ENCODE assay signal across 1 cellular context in the genomic region with DNA sequence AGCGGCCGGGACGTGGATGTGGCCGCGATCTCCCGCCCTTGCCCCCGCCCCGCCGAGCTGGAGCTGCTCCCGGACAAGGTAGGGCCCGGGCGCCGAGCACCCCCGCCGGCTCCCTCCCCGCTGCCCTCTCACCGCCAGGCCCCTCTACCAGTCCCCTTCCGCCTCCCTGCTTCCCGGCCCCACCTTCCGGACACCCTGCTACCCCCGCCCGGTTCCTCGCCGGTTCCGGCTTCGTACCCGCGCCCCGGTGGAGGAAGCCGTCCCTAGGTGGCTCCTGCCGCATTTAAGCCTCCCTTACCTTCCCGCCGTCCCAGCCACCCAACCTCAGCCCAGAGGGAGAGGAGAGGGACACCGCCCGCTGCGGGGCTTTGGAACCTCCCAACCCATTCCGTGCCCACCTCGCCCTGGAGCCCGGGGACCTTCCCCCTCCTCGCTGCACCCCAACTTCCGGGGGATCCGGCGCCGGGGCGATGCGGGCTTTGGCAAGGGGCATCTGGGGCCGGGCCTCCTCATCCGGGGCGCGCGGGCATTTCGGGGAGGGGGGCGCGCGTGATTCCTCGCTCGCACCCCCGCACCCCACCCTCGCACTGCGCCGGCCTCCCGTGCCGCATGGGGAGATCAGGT.
TF ChIP-seq lines count a peak whose summit lies in the region.

No MANE protein-coding gene starts in this region.

TF ChIP-seq in HEK293, 187 proteins besides CTCF, POLR2A, EP300 and RAD21 (continued from another document and continues in another):
- TF ChIP-seq KLF17 (tag by site-specific recombination; IDR thresholded peaks at IDR 0.05) (peak; percentile 60), GLIS2 (tag by site-specific recombination; IDR thresholded peaks at IDR 0.05) (peak; percentile 73), ZSCAN30 (tag by site-specific recombination; IDR thresholded peaks at IDR 0.05) (0 out of 2 replicates have a peak, but pooled peaks have one; percentile 24), ZNF146 (tag by site-specific recombination; IDR thresholded peaks at IDR 0.05) (0 out of 2 replicates have a peak, but pooled peaks have one; percentile 6), ZNF324 (tag by site-specific recombination; IDR thresholded peaks at IDR 0.05) (no peak), SP3 (tag by site-specific recombination; IDR thresholded peaks at IDR 0.05) (peak; percentile 50), ZNF600 (tag by site-specific recombination; IDR thresholded peaks at IDR 0.05) (peak; percentile 73; the same call in 1 of the 2 replicates), GLI4 (tag by site-specific recombination; IDR thresholded peaks at IDR 0.05) (no peak), ZNF391 (tag by site-specific recombination; IDR thresholded peaks at IDR 0.05; ENCODE audit: borderline replicate concordance, low read depth) (no peak), ZBTB10 (tag by site-specific recombination; IDR thresholded peaks at IDR 0.05) (peak; percentile 95), HOXA7 (CRISPR knock-in tag; IDR thresholded peaks at IDR 0.05; ENCODE audit: borderline replicate concordance) (no peak), ZNF76 (tag by site-specific recombination; IDR thresholded peaks at IDR 0.05; ENCODE audit: borderline replicate concordance, low read depth) (peak; percentile 68), WT1 (tag by site-specific recombination; IDR thresholded peaks at IDR 0.05) (peak; percentile 27; the same call in 1 of the 2 replicates), ZNF155 (tag by site-specific recombination; IDR thresholded peaks at IDR 0.05) (no peak), ZNF561 (tag by site-specific recombination; IDR thresholded peaks at IDR 0.05; ENCODE audit: borderline replicate concordance) (no peak; the same call in 1 of the 2 replicates), BCL11B (tag by site-specific recombination; IDR thresholded peaks at IDR 0.05; ENCODE audit: low read depth) (no peak), ZXDB (tag by site-specific recombination; IDR thresholded peaks at IDR 0.05) (peak; percentile 52), FEZF1 (tag by site-specific recombination; IDR thresholded peaks at IDR 0.05) (no peak), ZNF623 (tag by site-specific recombination; IDR thresholded peaks at IDR 0.05) (no peak), ZNF768 (tag by site-specific recombination; IDR thresholded peaks at IDR 0.05) (no peak), ZNF843 (tag by site-specific recombination; IDR thresholded peaks at IDR 0.05) (no peak), ZNF341 (tag by site-specific recombination; IDR thresholded peaks at IDR 0.05; ENCODE audit: low read depth) (peak; percentile 61), ZNF2 (tag by site-specific recombination; IDR thresholded peaks at IDR 0.05) (peak; percentile 58; the same call in 1 of the 2 replicates), ZNF24 (tag by site-specific recombination; IDR thresholded peaks at IDR 0.05) (peak; percentile 26; the same call in 1 of the 2 replicates), IKZF3 (tag by site-specific recombination; IDR thresholded peaks at IDR 0.05) (0 out of 2 replicates have a peak, but pooled peaks have one; percentile 9), KLF1 (tag by site-specific recombination; IDR thresholded peaks at IDR 0.05) (peak; percentile 35; the same call in 1 of the 2 replicates), ZNF704 (tag by site-specific recombination; IDR thresholded peaks at IDR 0.05) (peak; percentile 56; the same call in 1 of the 2 replicates), SALL2 (tag by site-specific recombination; IDR thresholded peaks at IDR 0.05; ENCODE audit: borderline replicate concordance) (no peak), SCRT2 (tag by site-specific recombination; IDR thresholded peaks at IDR 0.05) (peak; percentile 49; the same call in 1 of the 2 replicates), GLIS1 (tag by site-specific recombination; IDR thresholded peaks at IDR 0.05) (peak; percentile 16; the same call in 1 of the 2 replicates), ZBTB48 (tag by site-specific recombination; IDR thresholded peaks at IDR 0.05) (peak; percentile 85), ZNF518A (tag by site-specific recombination; conservative IDR thresholded peaks at IDR 0.05; ENCODE audit: low read depth) (no peak), ZNF501 (tag by site-specific recombination; IDR thresholded peaks at IDR 0.05) (peak; percentile 30; the same call in 1 of the 2 replicates), EGR2 (tag by site-specific recombination; IDR thresholded peaks at IDR 0.05; ENCODE audit: low read depth) (peak; percentile 33; the same call in 1 of the 2 replicates), ZBTB20 (tag by site-specific recombination; IDR thresholded peaks at IDR 0.05) (peak; percentile 88; the same call in 1 of the 2 replicates), ZNF423 (tag by site-specific recombination; IDR thresholded peaks at IDR 0.05) (peak; percentile 72), PATZ1 (tag by site-specific recombination; IDR thresholded peaks at IDR 0.05) (peak; percentile 77)
- TF ChIP-seq, protein P1, sequence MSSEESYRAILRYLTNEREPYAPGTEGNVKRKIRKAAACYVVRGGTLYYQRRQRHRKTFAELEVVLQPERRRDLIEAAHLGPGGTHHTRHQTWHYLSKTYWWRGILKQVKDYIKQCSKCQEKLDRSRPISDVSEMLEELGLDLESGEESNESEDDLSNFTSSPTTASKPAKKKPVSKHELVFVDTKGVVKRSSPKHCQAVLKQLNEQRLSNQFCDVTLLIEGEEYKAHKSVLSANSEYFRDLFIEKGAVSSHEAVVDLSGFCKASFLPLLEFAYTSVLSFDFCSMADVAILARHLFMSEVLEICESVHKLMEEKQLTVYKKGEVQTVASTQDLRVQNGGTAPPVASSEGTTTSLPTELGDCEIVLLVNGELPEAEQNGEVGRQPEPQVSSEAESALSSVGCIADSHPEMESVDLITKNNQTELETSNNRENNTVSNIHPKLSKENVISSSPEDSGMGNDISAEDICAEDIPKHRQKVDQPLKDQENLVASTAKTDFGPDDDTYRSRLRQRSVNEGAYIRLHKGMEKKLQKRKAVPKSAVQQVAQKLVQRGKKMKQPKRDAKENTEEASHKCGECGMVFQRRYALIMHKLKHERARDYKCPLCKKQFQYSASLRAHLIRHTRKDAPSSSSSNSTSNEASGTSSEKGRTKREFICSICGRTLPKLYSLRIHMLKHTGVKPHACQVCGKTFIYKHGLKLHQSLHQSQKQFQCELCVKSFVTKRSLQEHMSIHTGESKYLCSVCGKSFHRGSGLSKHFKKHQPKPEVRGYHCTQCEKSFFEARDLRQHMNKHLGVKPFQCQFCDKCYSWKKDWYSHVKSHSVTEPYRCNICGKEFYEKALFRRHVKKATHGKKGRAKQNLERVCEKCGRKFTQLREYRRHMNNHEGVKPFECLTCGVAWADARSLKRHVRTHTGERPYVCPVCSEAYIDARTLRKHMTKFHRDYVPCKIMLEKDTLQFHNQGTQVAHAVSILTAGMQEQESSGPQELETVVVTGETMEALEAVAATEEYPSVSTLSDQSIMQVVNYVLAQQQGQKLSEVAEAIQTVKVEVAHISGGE (tag by site-specific recombination; conservative IDR thresholded peaks at IDR 0.05; ENCODE audit: low read depth): peak; percentile 89
- TF ChIP-seq, protein P2, sequence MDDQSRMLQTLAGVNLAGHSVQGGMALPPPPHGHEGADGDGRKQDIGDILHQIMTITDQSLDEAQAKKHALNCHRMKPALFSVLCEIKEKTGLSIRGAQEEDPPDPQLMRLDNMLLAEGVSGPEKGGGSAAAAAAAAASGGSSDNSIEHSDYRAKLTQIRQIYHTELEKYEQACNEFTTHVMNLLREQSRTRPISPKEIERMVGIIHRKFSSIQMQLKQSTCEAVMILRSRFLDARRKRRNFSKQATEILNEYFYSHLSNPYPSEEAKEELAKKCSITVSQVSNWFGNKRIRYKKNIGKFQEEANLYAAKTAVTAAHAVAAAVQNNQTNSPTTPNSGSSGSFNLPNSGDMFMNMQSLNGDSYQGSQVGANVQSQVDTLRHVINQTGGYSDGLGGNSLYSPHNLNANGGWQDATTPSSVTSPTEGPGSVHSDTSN (CRISPR knock-in tag; IDR thresholded peaks at IDR 0.05): no peak
- TF ChIP-seq, protein P3, sequence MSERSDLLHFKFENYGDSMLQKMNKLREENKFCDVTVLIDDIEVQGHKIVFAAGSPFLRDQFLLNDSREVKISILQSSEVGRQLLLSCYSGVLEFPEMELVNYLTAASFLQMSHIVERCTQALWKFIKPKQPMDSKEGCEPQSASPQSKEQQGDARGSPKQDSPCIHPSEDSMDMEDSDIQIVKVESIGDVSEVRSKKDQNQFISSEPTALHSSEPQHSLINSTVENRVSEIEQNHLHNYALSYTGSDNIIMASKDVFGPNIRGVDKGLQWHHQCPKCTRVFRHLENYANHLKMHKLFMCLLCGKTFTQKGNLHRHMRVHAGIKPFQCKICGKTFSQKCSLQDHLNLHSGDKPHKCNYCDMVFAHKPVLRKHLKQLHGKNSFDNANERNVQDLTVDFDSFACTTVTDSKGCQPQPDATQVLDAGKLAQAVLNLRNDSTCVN (tag by site-specific recombination; optimal IDR thresholded peaks at IDR 0.05): peak; percentile 83
